Comparison of ENCODE assay signal across 1 cellular context in genomic region chr4:173005912-173006633, GRCh38.
TF ChIP-seq lines count a peak whose summit lies in the region.

No MANE protein-coding gene starts in this region.

TF ChIP-seq in HepG2, 621 proteins besides CTCF, POLR2A, EP300 and RAD21 (continued from another document):
- TF ChIP-seq SNAPC2 (CRISPR knock-in tag; IDR thresholded peaks at IDR 0.05) (no peak), ZNF607 (CRISPR knock-in tag; IDR thresholded peaks at IDR 0.05; ENCODE audit: borderline replicate concordance) (no peak), BHLHE40 (IDR thresholded peaks at IDR 0.05; ENCODE audit: low read length) (no peak), RFX3 (CRISPR knock-in tag; IDR thresholded peaks at IDR 0.05) (no peak), ZNF441 (CRISPR knock-in tag; IDR thresholded peaks at IDR 0.05; ENCODE audit: borderline replicate concordance) (no peak), ZNF749 (CRISPR knock-in tag; IDR thresholded peaks at IDR 0.05; ENCODE audit: borderline replicate concordance) (no peak), ZNF562 (CRISPR knock-in tag; IDR thresholded peaks at IDR 0.05; ENCODE audit: borderline replicate concordance) (no peak), ZNF747 (CRISPR knock-in tag; IDR thresholded peaks at IDR 0.05; ENCODE audit: borderline replicate concordance) (no peak), ZIK1 (CRISPR knock-in tag; IDR thresholded peaks at IDR 0.05; ENCODE audit: borderline replicate concordance, low read depth) (no peak), ZNF543 (CRISPR knock-in tag; IDR thresholded peaks at IDR 0.05) (no peak), ZZZ3 (CRISPR knock-in tag; IDR thresholded peaks at IDR 0.05; ENCODE audit: borderline replicate concordance) (no peak)
